ENCODE assay signal across 8 cellular contexts in the genomic region with DNA sequence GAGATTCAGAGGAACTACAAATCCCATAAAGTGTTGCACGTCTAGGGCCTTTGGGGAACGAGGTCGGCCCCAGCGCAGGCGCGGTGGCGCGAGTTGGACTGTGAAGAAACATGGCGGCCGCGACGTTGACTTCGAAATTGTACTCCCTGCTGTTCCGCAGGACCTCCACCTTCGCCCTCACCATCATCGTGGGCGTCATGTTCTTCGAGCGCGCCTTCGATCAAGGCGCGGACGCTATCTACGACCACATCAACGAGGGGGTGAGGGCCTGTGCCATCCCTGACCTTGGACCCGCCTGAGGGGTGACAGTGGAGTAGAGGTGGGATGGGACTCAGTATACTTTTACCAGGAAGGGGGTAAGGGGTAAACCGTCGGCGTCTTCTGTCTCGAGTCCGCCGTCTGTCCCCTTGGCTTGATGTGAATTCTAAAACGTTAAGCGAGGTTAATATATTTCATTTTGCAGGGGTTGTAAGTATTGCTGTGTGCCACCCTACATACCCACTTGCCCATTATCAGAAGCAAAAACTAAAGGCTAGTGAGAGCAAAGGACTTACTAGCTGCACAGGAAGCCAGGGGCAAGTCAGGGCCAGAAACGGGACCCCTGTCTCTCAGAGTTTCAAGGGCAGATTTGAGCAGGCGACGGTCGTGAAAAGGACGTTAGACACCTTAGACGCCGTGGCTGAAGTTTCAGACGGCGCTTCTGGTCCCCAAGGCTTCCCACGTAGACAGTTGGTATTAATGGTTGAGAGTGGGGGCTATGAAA. TPM values are rescaled to one million over a fixed set of nuclear protein-coding genes. Genes with fewer than 3 reads are reported as not detected.
DNase-seq lines count a peak whose midpoint lies in the region; ATAC-seq and TF ChIP-seq lines count a peak whose summit lies in the region.

Gene UQCR10, plus strand, starts transcription at position 81 of the 763 bp plus-strand sequence. Its CDS starts 30 bp downstream, at position 111.

- ATAC-seq in GM21723 (IDR thresholded peaks at IDR 0.05; ENCODE audit: unreplicated experiment) = peak; percentile 62
- peak; percentile 80 for ATAC-seq in stimulated activated naive CD8-positive, alpha-beta T cell treated with anti-CD3 and anti-CD28 coated beads, Interleukin-15, Interleukin-2, amounts not matched to agents 100 U/mL and 50 U/mL, for 24 hours

- H3K27me3 Mint-ChIP-seq in activated T-helper 2 cell treated with anti-CD3 and anti-CD28 coated beads, Interferon-gamma antibody, Interleukin-2, Interleukin-4, amounts not matched to agents 10 μg/mL and 5 μg/mL and 100 μg/mL, durations not matched to agents 14 hours and 24 hours and 36 hours (ENCODE audit: low read depth) = no peaks in the 10 kb centered on the region
- no peaks in the 10 kb centered on the region for H3K27me3 Mint-ChIP-seq in nephron (ENCODE audit: low read depth)

- peaks cover 21% of the 10 kb centered on the region for H3K4me1 Mint-ChIP-seq in activated T-helper 2 cell treated with anti-CD3 and anti-CD28 coated beads, Interferon-gamma antibody, Interleukin-2, Interleukin-4, amounts not matched to agents 10 μg/mL and 5 μg/mL and 100 μg/mL, durations not matched to agents 14 hours and 24 hours and 36 hours (ENCODE audit: low read depth)
- H3K4me1 Mint-ChIP-seq in nephron = peaks cover 28% of the 10 kb centered on the region

- no peaks in the 10 kb centered on the region for H3K9me3 Mint-ChIP-seq in activated T-helper 2 cell treated with anti-CD3 and anti-CD28 coated beads, Interferon-gamma antibody, Interleukin-2, Interleukin-4, amounts not matched to agents 10 μg/mL and 5 μg/mL and 100 μg/mL, durations not matched to agents 14 hours and 24 hours and 36 hours
- H3K9me3 Mint-ChIP-seq in nephron = no peaks in the 10 kb centered on the region

- TF ChIP-seq CTCF in fibroblast of the aortic adventitia (IDR thresholded peaks at IDR 0.05; ENCODE audit: insufficient read depth, low read length) = no peak
- TF ChIP-seq CTCF in nephron (IDR thresholded peaks at IDR 0.05; ENCODE audit: unreplicated experiment in 3 of 3) = no peak

- intact Hi-C loops in activated T-helper 2 cell treated with anti-CD3 and anti-CD28 coated beads, Interferon-gamma antibody, Interleukin-2, Interleukin-4, amounts not matched to agents 10 μg/mL and 5 μg/mL and 100 μg/mL, durations not matched to agents 14 hours and 24 hours and 36 hours (cut with micrococcal nuclease) = loop anchor here (1.0 kb wide), 2 partner anchors 71 to 164 kb away; partner anchors contain the start of genes ASCC2 and NF2

- no peaks in the 10 kb centered on the region for H3K9me3 ChIP-seq in KOPT-K1 (ENCODE audit: insufficient read depth, low read length, poor library complexity, severe bottlenecking)

- H3K27ac ChIP-seq in KOPT-K1 (ENCODE audit: low read depth, low read length, poor library complexity, severe bottlenecking) = peak within 1 kb of the TSS; percentile 76

- DNase-seq in DMS53 treated with DMSO at 0.1 percent for 48 hours (lab: John Stamatoyannopoulos, UW; ENCODE audit: unreplicated experiment) (peak; percentile 47), RPMI8226 (peak; percentile 92), fibroblast of the aortic adventitia (ENCODE audit: low read depth) (peak; percentile 94)
- peak; percentile 89 for DNase-seq in activated T-helper 2 cell treated with anti-CD3 and anti-CD28 coated beads, Interferon-gamma antibody, Interleukin-2, Interleukin-4, amounts not matched to agents 10 μg/mL and 5 μg/mL and 100 μg/mL, durations not matched to agents 14 hours and 24 hours and 36 hours (ENCODE audit: low spot score)
- peak; percentile 94 for DNase-seq in stimulated activated naive CD8-positive, alpha-beta T cell treated with anti-CD3 and anti-CD28 coated beads, Interleukin-15, Interleukin-2, amounts not matched to agents 100 U/mL and 50 U/mL, for 24 hours

- peak within 1 kb of the TSS; percentile 91 for H3K27ac Mint-ChIP-seq in activated T-helper 2 cell treated with anti-CD3 and anti-CD28 coated beads, Interferon-gamma antibody, Interleukin-2, Interleukin-4, amounts not matched to agents 10 μg/mL and 5 μg/mL and 100 μg/mL, durations not matched to agents 14 hours and 24 hours and 36 hours
- H3K27ac Mint-ChIP-seq in nephron = peak within 1 kb of the TSS; percentile 98 to 99 (median 98)

- peaks cover 29% of the 10 kb centered on the region for H3K36me3 ChIP-seq in KOPT-K1 (ENCODE audit: insufficient read depth, low read length)

- H3K36me3 Mint-ChIP-seq in activated T-helper 2 cell treated with anti-CD3 and anti-CD28 coated beads, Interferon-gamma antibody, Interleukin-2, Interleukin-4, amounts not matched to agents 10 μg/mL and 5 μg/mL and 100 μg/mL, durations not matched to agents 14 hours and 24 hours and 36 hours (ENCODE audit: low read depth) = peaks cover 28% of the 10 kb centered on the region
- H3K36me3 Mint-ChIP-seq in nephron (ENCODE audit: low read depth) = peaks cover 25% of the 10 kb centered on the region

- peak within 1 kb of the TSS; percentile 100 for H3K4me3 ChIP-seq in fibroblast of the aortic adventitia (ENCODE audit: low read depth, low read length)

- peak within 1 kb of the TSS; percentile 97 for H3K4me3 Mint-ChIP-seq in activated T-helper 2 cell treated with anti-CD3 and anti-CD28 coated beads, Interferon-gamma antibody, Interleukin-2, Interleukin-4, amounts not matched to agents 10 μg/mL and 5 μg/mL and 100 μg/mL, durations not matched to agents 14 hours and 24 hours and 36 hours (ENCODE audit: low read depth)
- peak within 1 kb of the TSS; percentile 99 to 100 (median 99) for H3K4me3 Mint-ChIP-seq in nephron

RNA-seq across cellular contexts. Expression of gene UQCR10, which starts in this region (rescaled TPM):
- 87.7 and 92.4 TPM in 2 replicates for total RNA-seq in activated T-helper 2 cell treated with anti-CD3 and anti-CD28 coated beads, Interferon-gamma antibody, Interleukin-2, Interleukin-4, amounts not matched to agents 10 μg/mL and 5 μg/mL and 100 μg/mL, durations not matched to agents 14 hours and 24 hours and 36 hours
- total RNA-seq in fibroblast of the aortic adventitia (ENCODE audit: low replicate concordance) = 11.9 and 53.2 TPM in 2 replicates

Comparison
In these comparisons a context has a peak if more than half of its experiments do, and no peak if none do; other contexts are left out.
1. Peak in every context shown above with its lines: DNase-seq, ATAC-seq, H3K4me3 ChIP-seq and H3K27ac ChIP-seq.